ENCODE assay signal across 5 cellular contexts in the genomic region with DNA sequence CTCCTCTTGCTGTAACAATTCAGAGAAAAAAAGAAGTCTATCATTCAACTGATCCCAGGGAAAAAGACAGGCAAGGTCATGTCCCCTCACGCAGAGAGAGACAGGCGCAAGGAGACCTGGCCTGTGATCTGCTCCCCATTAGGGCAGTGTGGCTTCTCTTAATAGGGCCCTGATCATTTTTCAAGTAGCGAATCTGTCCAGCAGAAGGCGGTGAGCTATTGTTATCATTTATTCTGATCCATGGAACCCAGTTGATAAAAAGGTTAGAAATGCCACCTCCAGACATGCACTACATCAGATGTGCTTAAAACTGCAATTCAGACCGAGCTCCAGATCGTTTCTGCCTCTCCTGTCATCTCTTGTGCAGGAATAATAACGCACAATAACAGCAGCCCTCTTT.
"Had no signal": no experiment of that assay in that cellular context is flagged by ENCODE, and none has a peak within 500 bp of the region (broad histone marks: within the 10 kb centered on the region; RNA-seq: fewer than 3 reads in every experiment).

No MANE protein-coding gene starts in this region.

- H3K4me2 ChIP-seq: GM23338 had no signal

- ATAC-seq: GM23338, K562 had no signal

- H3K9me3 Mint-ChIP-seq: GM23338, H9 had no signal

- H2AFZ ChIP-seq: GM23338 had no signal

- DNase-seq: H9, HCEC 1CT, IMR-90 had no signal

- H3K4me3 Mint-ChIP-seq: GM23338, H9 had no signal

- H3K27ac Mint-ChIP-seq: GM23338 had no signal

- H3K4me3 ChIP-seq: GM23338, K562 had no signal

- H3K4me1 Mint-ChIP-seq: GM23338, H9 had no signal
